8 cellular contexts compared by ENCODE assay signal in the genomic region with DNA sequence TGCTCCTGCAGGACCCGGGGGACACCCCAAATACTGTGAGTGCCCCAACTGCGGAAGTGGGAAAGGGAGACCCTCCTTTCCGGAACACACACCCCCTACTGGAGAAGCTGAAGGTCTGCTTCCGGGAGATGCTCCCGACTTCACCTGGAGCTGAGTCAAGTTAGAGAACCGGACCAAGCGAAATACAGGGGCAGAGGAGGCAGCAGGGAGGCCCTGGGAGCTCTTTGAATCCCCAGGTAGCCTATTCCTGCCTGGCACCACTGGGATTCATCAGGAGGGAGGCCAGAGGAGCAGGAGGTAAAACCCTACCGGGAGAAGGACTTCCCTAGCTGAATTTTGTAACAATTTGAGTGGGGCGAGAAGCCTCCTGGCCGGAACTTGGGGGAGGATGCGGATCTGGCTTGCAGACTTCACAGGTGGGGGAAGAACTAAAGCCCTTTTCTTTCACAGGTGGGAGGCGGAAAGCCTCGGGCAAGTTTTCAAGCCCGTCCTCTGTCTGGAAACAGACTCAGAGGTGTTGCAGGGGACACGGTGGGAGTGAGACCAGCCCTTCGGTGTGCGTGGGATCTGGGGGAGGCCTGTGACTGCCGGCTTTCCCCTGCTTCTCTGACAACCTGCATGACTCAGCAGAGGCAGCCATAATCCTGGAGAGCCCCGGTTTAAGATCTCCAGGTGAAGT. TPM values are rescaled to one million over a fixed set of nuclear protein-coding genes. Genes with fewer than 3 reads are reported as not detected.
DNase-seq lines count a peak whose midpoint lies in the region; ATAC-seq and TF ChIP-seq lines count a peak whose summit lies in the region.

No MANE protein-coding gene starts in this region.

- POLR2A ChIA-PET in HEK293 (lab: Yijun Ruan, JAX): interaction anchor here (0.9 to 1.3 kb wide), 5 partner anchors 10 to 158 kb away, joined by 3 to 8 read pairs (median 3); partner anchors contain the start of gene RNASEK

- H3K27ac Mint-ChIP-seq in activated naive CD4-positive, alpha-beta T cell treated with anti-CD3 and anti-CD28 coated beads, Interleukin-2, amount 50 U/mL, for 72 hours: peak overlapping the region; percentile 67 to 83

- H3K9me3 ChIP-seq in HEK293 (ENCODE audit: control insufficient read depth, insufficient read depth, low read depth, low read length): no peaks in the 10 kb centered on the region
- no peaks in the 10 kb centered on the region for H3K9me3 ChIP-seq in right lobe of liver
- no peaks in the 10 kb centered on the region for H3K9me3 ChIP-seq in HAP-1

- peak; percentile 50 to 70 for ATAC-seq in activated naive CD4-positive, alpha-beta T cell treated with anti-CD3 and anti-CD28 coated beads, Interleukin-2, amount 50 U/mL, for 72 hours
- ATAC-seq in right lobe of liver: peak; percentile 80 to 82 (median 82)
- no peak for ATAC-seq in HG03097 (IDR thresholded peaks at IDR 0.05; ENCODE audit: low FRiP score, unreplicated experiment)
- ATAC-seq in GM19035 (IDR thresholded peaks at IDR 0.05; ENCODE audit: unreplicated experiment): no peak

- in situ Hi-C loops in HAP-1 (cut with MboI; ENCODE audit: low sequenced_read_pairs): no loop called here

- H3K4me1 ChIP-seq in HEK293 (ENCODE audit: control insufficient read depth, insufficient read depth, low read length) (no peaks in the 10 kb centered on the region), right lobe of liver (peaks cover 0 to 16% (median 3%) of the 10 kb centered on the region in 4 donors), HAP-1 (no peaks in the 10 kb centered on the region)

- peaks cover 0 to 1% of the 10 kb centered on the region in 2 donors for H3K36me3 Mint-ChIP-seq in activated naive CD4-positive, alpha-beta T cell treated with anti-CD3 and anti-CD28 coated beads, Interleukin-2, amount 50 U/mL, for 72 hours

- peak; percentile 57 for TF ChIP-seq POLR2A in right lobe of liver (IDR thresholded peaks at IDR 0.05)

- H3K4me3 ChIP-seq in HEK293 (ENCODE audit: low read depth, low read length): peak overlapping the region; percentile 62
- H3K4me3 ChIP-seq in right lobe of liver: peak overlapping the region; percentile 37 to 67 (median 56)
- H3K4me3 ChIP-seq in HAP-1: no peak overlapping the region

- 0 out of 3 replicates have a peak, but pooled peaks cover 0 to 3% of the 10 kb centered on the region in 2 experiments for H3K36me3 ChIP-seq in HEK293 (ENCODE audit: control insufficient read depth in 2 of 2, insufficient read depth in 1 of 2, low read length in 2 of 2)
- no peaks in the 10 kb centered on the region for H3K36me3 ChIP-seq in right lobe of liver
- H3K36me3 ChIP-seq in HAP-1 (replicated peaks): no peaks in the 10 kb centered on the region

- CTCF ChIA-PET in HEK293 (lab: Yijun Ruan, JAX): interaction anchor here (0.7 to 4.0 kb wide), 30 partner anchors 10 to 322 kb away, joined by 3 to 59 read pairs (median 4); partner anchors contain the start of genes SLC13A5 and TEKT1

- H3K27me3 ChIP-seq in right lobe of liver: no peaks in the 10 kb centered on the region
- H3K27me3 ChIP-seq in HAP-1 (ENCODE audit: low read depth): no peaks in the 10 kb centered on the region; the same call in none of the 2 replicates

- TF ChIP-seq CTCF in AG09319 (IDR thresholded peaks at IDR 0.05; ENCODE audit: low read depth, low read length): peak; percentile 18
- peak; percentile 57 for TF ChIP-seq CTCF in HEK293 (tag by site-specific recombination; IDR thresholded peaks at IDR 0.05)
- TF ChIP-seq CTCF in right lobe of liver (IDR thresholded peaks at IDR 0.05): peak; percentile 36 to 52 (median 45)

- H3K27ac ChIP-seq in HEK293 (ENCODE audit: extremely low read depth, low read depth, low read length) (peak overlapping the region; percentile 78), right lobe of liver (peak overlapping the region; percentile 52 to 70 (median 69))

- 31% methylated on average over 16 of the region's 19 CpGs for WGBS in right lobe of liver (ENCODE audit: insufficient coverage, low coverage, low lambda C conversion rate, missing lambda C conversion rate)

- no peak for DNase-seq in AG09319 (ENCODE audit: extremely low read depth, low read depth)
- DNase-seq in activated naive CD4-positive, alpha-beta T cell treated with anti-CD3 and anti-CD28 coated beads, Interleukin-2, amount 50 U/mL, for 72 hours (ENCODE audit: low spot score in 2 of 2): peak in 1 of 2 donors; percentile 17
- peak in 2 of 3 donors; percentile 22 to 59 for DNase-seq in right lobe of liver
- DNase-seq in HAP-1 (ENCODE audit: low spot score in 2 of 2): no peak
- no peak for DNase-seq in OCI-M1 (lab: John Stamatoyannopoulos, UW)

- intact Hi-C loops in right lobe of liver (cut with DNase I): no loop called here

- no peaks in the 10 kb centered on the region for H3K9me3 Mint-ChIP-seq in activated naive CD4-positive, alpha-beta T cell treated with anti-CD3 and anti-CD28 coated beads, Interleukin-2, amount 50 U/mL, for 72 hours

TF ChIP-seq in HEK293, 187 proteins besides CTCF, POLR2A, EP300 and RAD21 (continues in another document):
- TF ChIP-seq GLIS1 (tag by site-specific recombination; IDR thresholded peaks at IDR 0.05) (peak; percentile 31; the same call in 1 of the 2 replicates), ZNF433 (tag by site-specific recombination; IDR thresholded peaks at IDR 0.05; ENCODE audit: low read depth) (no peak), ZNF561 (tag by site-specific recombination; IDR thresholded peaks at IDR 0.05; ENCODE audit: borderline replicate concordance) (0 out of 2 replicates have a peak, but pooled peaks have one; percentile 29), SP2 (tag by site-specific recombination; IDR thresholded peaks at IDR 0.05) (peak; percentile 25; the same call in 1 of the 2 replicates), EGR2 (tag by site-specific recombination; IDR thresholded peaks at IDR 0.05; ENCODE audit: low read depth) (peak; percentile 93), ZBTB20 (tag by site-specific recombination; IDR thresholded peaks at IDR 0.05) (peak; percentile 62), ZNF629 (tag by site-specific recombination; IDR thresholded peaks at IDR 0.05) (0 out of 2 replicates have a peak, but pooled peaks have one; percentile 14), ZNF600 (tag by site-specific recombination; IDR thresholded peaks at IDR 0.05) (peak; percentile 82), SCRT2 (tag by site-specific recombination; IDR thresholded peaks at IDR 0.05) (peak; percentile 84), ZBTB8A (tag by site-specific recombination; IDR thresholded peaks at IDR 0.05) (peak; percentile 36; the same call in 1 of the 2 replicates), ZEB2 (tag by site-specific recombination; IDR thresholded peaks at IDR 0.05) (0 out of 2 replicates have a peak, but pooled peaks have one; percentile 15), GLI4 (tag by site-specific recombination; IDR thresholded peaks at IDR 0.05) (no peak), ZNF416 (tag by site-specific recombination; IDR thresholded peaks at IDR 0.05) (no peak), ZNF37A (tag by site-specific recombination; IDR thresholded peaks at IDR 0.05) (no peak), ZSCAN23 (tag by site-specific recombination; IDR thresholded peaks at IDR 0.05) (no peak), ZNF335 (tag by site-specific recombination; conservative IDR thresholded peaks at IDR 0.05) (peak; percentile 71; the same call in 1 of the 2 replicates), ZIC2 (tag by site-specific recombination; IDR thresholded peaks at IDR 0.05) (peak; percentile 35), ZNF658 (tag by site-specific recombination; IDR thresholded peaks at IDR 0.05) (no peak), ZFHX2 (tag by site-specific recombination; conservative IDR thresholded peaks at IDR 0.05) (peak; percentile 90)
- TF ChIP-seq, protein P1, sequence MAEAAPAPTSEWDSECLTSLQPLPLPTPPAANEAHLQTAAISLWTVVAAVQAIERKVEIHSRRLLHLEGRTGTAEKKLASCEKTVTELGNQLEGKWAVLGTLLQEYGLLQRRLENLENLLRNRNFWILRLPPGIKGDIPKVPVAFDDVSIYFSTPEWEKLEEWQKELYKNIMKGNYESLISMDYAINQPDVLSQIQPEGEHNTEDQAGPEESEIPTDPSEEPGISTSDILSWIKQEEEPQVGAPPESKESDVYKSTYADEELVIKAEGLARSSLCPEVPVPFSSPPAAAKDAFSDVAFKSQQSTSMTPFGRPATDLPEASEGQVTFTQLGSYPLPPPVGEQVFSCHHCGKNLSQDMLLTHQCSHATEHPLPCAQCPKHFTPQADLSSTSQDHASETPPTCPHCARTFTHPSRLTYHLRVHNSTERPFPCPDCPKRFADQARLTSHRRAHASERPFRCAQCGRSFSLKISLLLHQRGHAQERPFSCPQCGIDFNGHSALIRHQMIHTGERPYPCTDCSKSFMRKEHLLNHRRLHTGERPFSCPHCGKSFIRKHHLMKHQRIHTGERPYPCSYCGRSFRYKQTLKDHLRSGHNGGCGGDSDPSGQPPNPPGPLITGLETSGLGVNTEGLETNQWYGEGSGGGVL (tag by site-specific recombination; IDR thresholded peaks at IDR 0.05): peak; percentile 67
- TF ChIP-seq, protein P2, sequence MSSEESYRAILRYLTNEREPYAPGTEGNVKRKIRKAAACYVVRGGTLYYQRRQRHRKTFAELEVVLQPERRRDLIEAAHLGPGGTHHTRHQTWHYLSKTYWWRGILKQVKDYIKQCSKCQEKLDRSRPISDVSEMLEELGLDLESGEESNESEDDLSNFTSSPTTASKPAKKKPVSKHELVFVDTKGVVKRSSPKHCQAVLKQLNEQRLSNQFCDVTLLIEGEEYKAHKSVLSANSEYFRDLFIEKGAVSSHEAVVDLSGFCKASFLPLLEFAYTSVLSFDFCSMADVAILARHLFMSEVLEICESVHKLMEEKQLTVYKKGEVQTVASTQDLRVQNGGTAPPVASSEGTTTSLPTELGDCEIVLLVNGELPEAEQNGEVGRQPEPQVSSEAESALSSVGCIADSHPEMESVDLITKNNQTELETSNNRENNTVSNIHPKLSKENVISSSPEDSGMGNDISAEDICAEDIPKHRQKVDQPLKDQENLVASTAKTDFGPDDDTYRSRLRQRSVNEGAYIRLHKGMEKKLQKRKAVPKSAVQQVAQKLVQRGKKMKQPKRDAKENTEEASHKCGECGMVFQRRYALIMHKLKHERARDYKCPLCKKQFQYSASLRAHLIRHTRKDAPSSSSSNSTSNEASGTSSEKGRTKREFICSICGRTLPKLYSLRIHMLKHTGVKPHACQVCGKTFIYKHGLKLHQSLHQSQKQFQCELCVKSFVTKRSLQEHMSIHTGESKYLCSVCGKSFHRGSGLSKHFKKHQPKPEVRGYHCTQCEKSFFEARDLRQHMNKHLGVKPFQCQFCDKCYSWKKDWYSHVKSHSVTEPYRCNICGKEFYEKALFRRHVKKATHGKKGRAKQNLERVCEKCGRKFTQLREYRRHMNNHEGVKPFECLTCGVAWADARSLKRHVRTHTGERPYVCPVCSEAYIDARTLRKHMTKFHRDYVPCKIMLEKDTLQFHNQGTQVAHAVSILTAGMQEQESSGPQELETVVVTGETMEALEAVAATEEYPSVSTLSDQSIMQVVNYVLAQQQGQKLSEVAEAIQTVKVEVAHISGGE (tag by site-specific recombination; conservative IDR thresholded peaks at IDR 0.05; ENCODE audit: low read depth): peak; percentile 85

RNA-seq across cellular contexts. Expression of gene TEKT1, which starts 22.4 kb away (rescaled TPM):
- total RNA-seq in activated naive CD4-positive, alpha-beta T cell treated with anti-CD3 and anti-CD28 coated beads, Interleukin-2, amount 50 U/mL, for 72 hours: not detected
- total RNA-seq in right lobe of liver: not detected

Comparison
In these comparisons a context has a peak if more than half of its experiments do, and no peak if none do; other contexts are left out.
1. DNase-seq: peak in right lobe of liver (2 of 3); none in AG09319 (single experiment), HAP-1 (0 of 2) and OCI-M1 (single experiment).
2. ATAC-seq: peak in activated naive CD4-positive, alpha-beta T cell treated with anti-CD3 and anti-CD28 coated beads, Interleukin-2, amount 50 U/mL, for 72 hours (2 of 2) and right lobe of liver (4 of 4); none in HG03097 (single experiment) and GM19035 (single experiment).
3. Peak in every context shown above with its lines, with median percentiles within 50 percentile points of each other: CTCF ChIP-seq.